In genomic region chr10:110474017-110474416, GRCh38 we compare ENCODE assay signal across 19 cellular contexts.
"Had no signal": no experiment of that assay in that cellular context is flagged by ENCODE, and none has a peak within 500 bp of the region (broad histone marks: within the 10 kb centered on the region; RNA-seq: fewer than 3 reads in every experiment).

No MANE protein-coding gene starts in this region.

- H3K9me3 ChIP-seq: esophagus squamous epithelium, thoracic aorta, transverse colon had no signal

- H3K4me3 ChIP-seq: esophagus squamous epithelium, lung, skin epidermis, stomach, thoracic aorta, transverse colon had no signal

- H3K27me3 Mint-ChIP-seq: naive thymus-derived CD4-positive, alpha-beta T cell had no signal

- H3K4me1 Mint-ChIP-seq: immature natural killer cell; naive thymus-derived CD4-positive, alpha-beta T cell had no signal

- H3K4me3 Mint-ChIP-seq: immature natural killer cell; naive thymus-derived CD4-positive, alpha-beta T cell; neural crest cell had no signal

- DNase-seq: effector memory CD4-positive, alpha-beta T cell; esophagus squamous epithelium; foreskin fibroblast; immature natural killer cell; left colon; left ventricle myocardium superior; mesenchymal stem cell; stimulated activated CD4-positive, alpha-beta T cell treated with anti-CD3 and anti-CD28 coated beads, Interleukin-2, amount 100 ng/mL, for 24 hours; stimulated activated CD4-positive, alpha-beta T cell treated with anti-CD3 and anti-CD28 coated beads, Interleukin-4, amount 100 ng/mL, for 4 hours; stimulated activated naive CD4-positive, alpha-beta T cell; stomach; substantia nigra; transverse colon had no signal

- H3K9me3 Mint-ChIP-seq: immature natural killer cell had no signal

- H3K36me3 ChIP-seq: esophagus squamous epithelium, stomach, thoracic aorta, transverse colon had no signal

- H3K27ac Mint-ChIP-seq: immature natural killer cell; naive thymus-derived CD4-positive, alpha-beta T cell had no signal

- H3K27me3 ChIP-seq: esophagus squamous epithelium, stomach, transverse colon had no signal

- H3K4me1 ChIP-seq: esophagus squamous epithelium, stomach, transverse colon had no signal

- ATAC-seq: left colon; left ventricle myocardium superior; naive thymus-derived CD4-positive, alpha-beta T cell; sciatic nerve had no signal

- H3K27ac ChIP-seq: esophagus squamous epithelium, stomach, thoracic aorta, transverse colon had no signal
